ENCODE assay signal across 8 cellular contexts in genomic region chr15:31344824-31345605, GRCh38. TPM values are rescaled to one million over a fixed set of nuclear protein-coding genes. Genes with fewer than 3 reads are reported as not detected.
DNase-seq lines count a peak whose midpoint lies in the region; ATAC-seq, FAIRE-seq and TF ChIP-seq lines count a peak whose summit lies in the region.

No MANE protein-coding gene starts in this region.

- peaks cover 35% of the 10 kb centered on the region for H3K36me3 Mint-ChIP-seq in CD8-positive, alpha-beta T cell

- TF ChIP-seq CTCF in CD8-positive, alpha-beta T cell (IDR thresholded peaks at IDR 0.05): no peak
- no peak for TF ChIP-seq CTCF in upper lobe of left lung (IDR thresholded peaks at IDR 0.05)

- H3K27me3 Mint-ChIP-seq in CD8-positive, alpha-beta T cell (ENCODE audit: low read depth): no peaks in the 10 kb centered on the region

- ATAC-seq in CD8-positive, alpha-beta T cell: no peak
- ATAC-seq in GM21423 (IDR thresholded peaks at IDR 0.05; ENCODE audit: unreplicated experiment) (peak; percentile 31), SK-N-SH treated with all-trans-retinoic acid at 6 μM for 48 hours (peak; percentile 21), upper lobe of left lung (ENCODE audit: low FRiP score in 2 of 2) (peak; percentile 8 to 60)

- peak overlapping the region; percentile 37 for H3K9ac ChIP-seq in iPS-15b (ENCODE audit: low read depth, low read length)

- no peaks in the 10 kb centered on the region for H3K27me3 ChIP-seq in CD8-positive, alpha-beta T cell (ENCODE audit: insufficient read depth, low read length)
- no peaks in the 10 kb centered on the region for H3K27me3 ChIP-seq in iPS-15b (ENCODE audit: control insufficient read depth, insufficient read depth, low read length)
- H3K27me3 ChIP-seq in upper lobe of left lung: no peaks in the 10 kb centered on the region

- no peaks in the 10 kb centered on the region for H3K9me3 ChIP-seq in CD8-positive, alpha-beta T cell (ENCODE audit: low read length)
- H3K9me3 ChIP-seq in iPS-15b (ENCODE audit: control insufficient read depth, insufficient read depth, low read length) (no peaks in the 10 kb centered on the region), upper lobe of left lung (no peaks in the 10 kb centered on the region)

- FAIRE-seq in RCC 7860 (lab: Jason Lieb, UNC): no peak

- TF ChIP-seq POLR2A in upper lobe of left lung (IDR thresholded peaks at IDR 0.05): peak in 1 of 4 donors; percentile 53

- POLR2A ChIA-PET in CD8-positive, alpha-beta T cell (lab: Charles Lee): interaction anchor here (1.0 to 16.5 kb wide), 3 partner anchors 14 to 62 kb away, joined by 3 to 296 read pairs (median 86); partner anchors contain the start of gene KLF13

- H3K36me3 ChIP-seq in CD8-positive, alpha-beta T cell (ENCODE audit: insufficient read depth, low read length): peaks cover 4% of the 10 kb centered on the region
- H3K36me3 ChIP-seq in iPS-15b (ENCODE audit: control insufficient read depth, insufficient read depth, low read length) (no peaks in the 10 kb centered on the region), upper lobe of left lung (peaks cover 0 to 18% (median 9%) of the 10 kb centered on the region in 4 donors)

- peak overlapping the region; percentile 91 for H3K4me3 Mint-ChIP-seq in CD8-positive, alpha-beta T cell

- peaks cover 98% of the 10 kb centered on the region for H3K4me1 Mint-ChIP-seq in CD8-positive, alpha-beta T cell (ENCODE audit: low read depth)

- DNase-seq in CD8-positive, alpha-beta T cell: no peak
- peak in 1 of 2 donors; percentile 83 for DNase-seq in upper lobe of left lung
- no peak for DNase-seq in foreskin melanocyte
- DNase-seq in cerebellum (ENCODE audit: low spot score): no peak
- DNase-seq in RCC 7860 (ENCODE audit: low spot score): no peak

- TF ChIP-seq EP300 in upper lobe of left lung (IDR thresholded peaks at IDR 0.05): no peak

- H3K4me1 ChIP-seq in CD8-positive, alpha-beta T cell (ENCODE audit: insufficient read depth, low read length): peaks cover 99% of the 10 kb centered on the region
- H3K4me1 ChIP-seq in iPS-15b (ENCODE audit: control insufficient read depth, insufficient read depth, low read length) (no peaks in the 10 kb centered on the region), upper lobe of left lung (peaks cover 87 to 100% (median 98%) of the 10 kb centered on the region in 4 donors)

- peak overlapping the region; percentile 97 for H3K27ac Mint-ChIP-seq in CD8-positive, alpha-beta T cell

- peak overlapping the region; percentile 70 for H3K27ac ChIP-seq in CD8-positive, alpha-beta T cell (ENCODE audit: low read depth, low read length)
- H3K27ac ChIP-seq in upper lobe of left lung: peak overlapping the region; percentile 75 to 99 (median 86)

- 38 to 51% methylated on average over 10 to 16 of the region's 16 CpGs for WGBS in upper lobe of left lung, 2 donors

- peak overlapping the region; percentile 72 for H3K4me3 ChIP-seq in CD8-positive, alpha-beta T cell (ENCODE audit: low read depth, low read length)
- H3K4me3 ChIP-seq in iPS-15b (ENCODE audit: low read depth, low read length) (no peak overlapping the region), upper lobe of left lung (peak overlapping the region in 2 of 4 donors; percentile 21 to 27)

- intact Hi-C loops in CD8-positive, alpha-beta T cell (cut with DNase I, micrococcal nuclease): loop anchor here (5.0 kb wide), 4 partner anchors 92 to 143 kb away; no protein-coding TSS in a partner anchor

- CTCF ChIA-PET in CD8-positive, alpha-beta T cell (lab: Charles Lee): interaction anchor here (0.9 to 18.1 kb wide), 6 partner anchors 10 to 144 kb away, joined by 3 to 286 read pairs (median 5); no protein-coding TSS in a partner anchor

- H3K9me3 Mint-ChIP-seq in CD8-positive, alpha-beta T cell: no peaks in the 10 kb centered on the region

TF ChIP-seq in SK-N-SH treated with all-trans-retinoic acid at 6 μM for 48 hours, 23 proteins besides CTCF, POLR2A, EP300 and RAD21:
- TF ChIP-seq ISL1 (CRISPR knock-in tag; IDR thresholded peaks at IDR 0.05) (no peak), TCF4 (CRISPR knock-in tag; IDR thresholded peaks at IDR 0.05; ENCODE audit: borderline replicate concordance) (no peak), ESRRG (CRISPR knock-in tag; IDR thresholded peaks at IDR 0.05) (no peak), ZC3H10 (CRISPR knock-in tag; IDR thresholded peaks at IDR 0.05) (no peak), POU6F1 (CRISPR knock-in tag; IDR thresholded peaks at IDR 0.05; ENCODE audit: borderline replicate concordance, low read depth) (no peak), OSR1 (CRISPR knock-in tag; IDR thresholded peaks at IDR 0.05) (no peak), PPARA (CRISPR knock-in tag; IDR thresholded peaks at IDR 0.05; ENCODE audit: borderline replicate concordance) (no peak), CSDC2 (CRISPR knock-in tag; IDR thresholded peaks at IDR 0.05) (no peak)
- TF ChIP-seq, protein P1, sequence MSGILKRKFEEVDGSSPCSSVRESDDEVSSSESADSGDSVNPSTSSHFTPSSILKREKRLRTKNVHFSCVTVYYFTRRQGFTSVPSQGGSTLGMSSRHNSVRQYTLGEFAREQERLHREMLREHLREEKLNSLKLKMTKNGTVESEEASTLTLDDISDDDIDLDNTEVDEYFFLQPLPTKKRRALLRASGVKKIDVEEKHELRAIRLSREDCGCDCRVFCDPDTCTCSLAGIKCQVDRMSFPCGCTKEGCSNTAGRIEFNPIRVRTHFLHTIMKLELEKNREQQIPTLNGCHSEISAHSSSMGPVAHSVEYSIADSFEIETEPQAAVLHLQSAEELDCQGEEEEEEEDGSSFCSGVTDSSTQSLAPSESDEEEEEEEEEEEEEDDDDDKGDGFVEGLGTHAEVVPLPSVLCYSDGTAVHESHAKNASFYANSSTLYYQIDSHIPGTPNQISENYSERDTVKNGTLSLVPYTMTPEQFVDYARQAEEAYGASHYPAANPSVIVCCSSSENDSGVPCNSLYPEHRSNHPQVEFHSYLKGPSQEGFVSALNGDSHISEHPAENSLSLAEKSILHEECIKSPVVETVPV (CRISPR knock-in tag; IDR thresholded peaks at IDR 0.05): no peak
- TF ChIP-seq, protein P2, sequence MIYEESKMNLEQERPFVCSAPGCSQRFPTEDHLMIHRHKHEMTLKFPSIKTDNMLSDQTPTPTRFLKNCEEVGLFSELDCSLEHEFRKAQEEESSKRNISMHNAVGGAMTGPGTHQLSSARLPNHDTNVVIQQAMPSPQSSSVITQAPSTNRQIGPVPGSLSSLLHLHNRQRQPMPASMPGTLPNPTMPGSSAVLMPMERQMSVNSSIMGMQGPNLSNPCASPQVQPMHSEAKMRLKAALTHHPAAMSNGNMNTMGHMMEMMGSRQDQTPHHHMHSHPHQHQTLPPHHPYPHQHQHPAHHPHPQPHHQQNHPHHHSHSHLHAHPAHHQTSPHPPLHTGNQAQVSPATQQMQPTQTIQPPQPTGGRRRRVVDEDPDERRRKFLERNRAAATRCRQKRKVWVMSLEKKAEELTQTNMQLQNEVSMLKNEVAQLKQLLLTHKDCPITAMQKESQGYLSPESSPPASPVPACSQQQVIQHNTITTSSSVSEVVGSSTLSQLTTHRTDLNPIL (CRISPR knock-in tag; IDR thresholded peaks at IDR 0.05; ENCODE audit: low read depth): no peak

RNA-seq across cellular contexts. Expression of gene KLF13, which starts 18.4 kb away (rescaled TPM):
- total RNA-seq in CD8-positive, alpha-beta T cell: 100 to 1,000 TPM; 359 to 364 TPM
- total RNA-seq in upper lobe of left lung (100 to 1,000 TPM; 103 to 231 (median 147) TPM), cerebellum (28.9 TPM)
